In the genomic region with DNA sequence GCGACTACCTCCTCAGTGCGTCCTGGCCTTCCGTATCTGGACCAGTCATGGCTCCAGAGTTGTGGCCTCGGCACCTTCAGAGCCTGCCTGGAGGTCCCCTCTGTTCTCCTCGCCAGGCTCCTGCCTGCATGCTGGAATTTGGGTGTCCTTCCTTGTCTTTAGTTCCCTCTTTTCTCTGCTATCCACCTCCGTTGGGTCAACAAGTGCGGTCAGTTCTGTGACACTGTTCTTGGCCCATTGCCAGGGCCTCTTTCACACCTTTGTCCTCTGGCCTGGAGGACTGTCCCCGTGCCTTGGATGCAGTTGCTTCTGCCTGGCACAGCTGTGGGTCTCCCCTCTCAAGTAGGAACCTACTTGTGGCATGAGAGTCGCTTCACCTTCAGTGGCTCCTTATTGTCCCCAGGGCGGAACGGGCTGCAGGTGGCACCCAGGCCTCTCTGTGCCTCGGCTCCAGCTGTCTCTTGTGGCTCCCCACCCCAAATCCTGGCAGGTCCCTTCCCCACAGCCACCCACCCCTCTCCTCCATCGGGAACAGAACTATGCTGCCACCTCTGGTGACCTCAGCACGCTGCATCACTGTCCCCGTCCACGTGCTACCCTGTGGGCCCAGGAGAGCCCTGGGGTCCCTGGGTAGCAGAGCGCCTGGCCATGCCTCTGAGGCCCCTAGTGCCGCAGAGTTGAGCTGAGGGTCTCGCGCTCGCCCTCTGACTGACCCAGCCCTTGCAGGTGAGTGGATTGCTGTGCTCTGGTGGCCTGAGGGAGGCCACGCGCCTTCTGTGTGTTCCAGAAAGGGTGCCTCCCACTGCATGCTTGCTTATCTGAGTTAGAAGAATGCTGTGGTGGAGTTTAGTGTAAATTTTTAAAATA, we compare ENCODE assay signal across 1 cellular context.
TF ChIP-seq lines count a peak whose summit lies in the region.

No MANE protein-coding gene starts in this region.

TF ChIP-seq in HepG2, 621 proteins besides CTCF, POLR2A, EP300 and RAD21 (continued from another document and continues in another):
- TF ChIP-seq, protein P1, sequence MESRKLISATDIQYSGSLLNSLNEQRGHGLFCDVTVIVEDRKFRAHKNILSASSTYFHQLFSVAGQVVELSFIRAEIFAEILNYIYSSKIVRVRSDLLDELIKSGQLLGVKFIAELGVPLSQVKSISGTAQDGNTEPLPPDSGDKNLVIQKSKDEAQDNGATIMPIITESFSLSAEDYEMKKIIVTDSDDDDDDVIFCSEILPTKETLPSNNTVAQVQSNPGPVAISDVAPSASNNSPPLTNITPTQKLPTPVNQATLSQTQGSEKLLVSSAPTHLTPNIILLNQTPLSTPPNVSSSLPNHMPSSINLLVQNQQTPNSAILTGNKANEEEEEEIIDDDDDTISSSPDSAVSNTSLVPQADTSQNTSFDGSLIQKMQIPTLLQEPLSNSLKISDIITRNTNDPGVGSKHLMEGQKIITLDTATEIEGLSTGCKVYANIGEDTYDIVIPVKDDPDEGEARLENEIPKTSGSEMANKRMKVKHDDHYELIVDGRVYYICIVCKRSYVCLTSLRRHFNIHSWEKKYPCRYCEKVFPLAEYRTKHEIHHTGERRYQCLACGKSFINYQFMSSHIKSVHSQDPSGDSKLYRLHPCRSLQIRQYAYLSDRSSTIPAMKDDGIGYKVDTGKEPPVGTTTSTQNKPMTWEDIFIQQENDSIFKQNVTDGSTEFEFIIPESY (CRISPR knock-in tag; IDR thresholded peaks at IDR 0.05), result peak; percentile 95
- TF ChIP-seq ZNF451 (CRISPR knock-in tag; IDR thresholded peaks at IDR 0.05) (0 out of 2 replicates have a peak, but pooled peaks have one; percentile 56), NFIB (CRISPR knock-in tag; IDR thresholded peaks at IDR 0.05; ENCODE audit: borderline replicate concordance) (0 out of 2 replicates have a peak, but pooled peaks have one; percentile 54), ZFX (CRISPR knock-in tag; IDR thresholded peaks at IDR 0.05; ENCODE audit: low read depth) (peak; percentile 48; the same call in 1 of the 2 replicates), ARNTL (CRISPR knock-in tag; IDR thresholded peaks at IDR 0.05) (peak; percentile 70; the same call in 1 of the 2 replicates), ZNF768 (CRISPR knock-in tag; IDR thresholded peaks at IDR 0.05) (peak; percentile 31; the same call in 1 of the 2 replicates), RARA (CRISPR knock-in tag; IDR thresholded peaks at IDR 0.05) (peak; percentile 86), SALL1 (CRISPR knock-in tag; IDR thresholded peaks at IDR 0.05) (peak; percentile 52), STAG1 (CRISPR knock-in tag; IDR thresholded peaks at IDR 0.05) (peak; percentile 53), NR2F6 (IDR thresholded peaks at IDR 0.05) (peak; percentile 80), NR2F6 (CRISPR knock-in tag; IDR thresholded peaks at IDR 0.05) (peak; percentile 89), ZNF382 (CRISPR knock-in tag; IDR thresholded peaks at IDR 0.05; ENCODE audit: borderline replicate concordance) (no peak), SIN3A (IDR thresholded peaks at IDR 0.05; ENCODE audit: borderline replicate concordance, low read depth, low read length) (peak; percentile 47; the same call in 1 of the 2 replicates), LCORL (IDR thresholded peaks at IDR 0.05) (peak; percentile 77), LCORL (CRISPR knock-in tag; IDR thresholded peaks at IDR 0.05) (peak; percentile 75; the same call in 1 of the 2 replicates), CREM (IDR thresholded peaks at IDR 0.05) (peak; percentile 25; the same call in 1 of the 2 replicates), CREM (CRISPR knock-in tag; IDR thresholded peaks at IDR 0.05) (no peak), MXI1 (IDR thresholded peaks at IDR 0.05; ENCODE audit: borderline replicate concordance, low read depth, low read length) (peak; percentile 59; the same call in 1 of the 3 replicates), ZSCAN31 (CRISPR knock-in tag; IDR thresholded peaks at IDR 0.05; ENCODE audit: low read depth) (no peak), HMG20A (CRISPR knock-in tag; IDR thresholded peaks at IDR 0.05; ENCODE audit: borderline replicate concordance) (no peak), NCOA1 (CRISPR knock-in tag; IDR thresholded peaks at IDR 0.05) (0 out of 2 replicates have a peak, but pooled peaks have one; percentile 55), YEATS4 (CRISPR knock-in tag; IDR thresholded peaks at IDR 0.05; ENCODE audit: borderline replicate concordance) (peak; percentile 44; the same call in 1 of the 2 replicates), TBX2 (CRISPR knock-in tag; IDR thresholded peaks at IDR 0.05; ENCODE audit: borderline replicate concordance) (no peak), MEIS1 (CRISPR knock-in tag; IDR thresholded peaks at IDR 0.05; ENCODE audit: borderline replicate concordance) (0 out of 2 replicates have a peak, but pooled peaks have one; percentile 19), RXRA (CRISPR knock-in tag; IDR thresholded peaks at IDR 0.05) (peak; percentile 73), POGZ (CRISPR knock-in tag; IDR thresholded peaks at IDR 0.05) (0 out of 2 replicates have a peak, but pooled peaks have one; percentile 37), KDM5B (CRISPR knock-in tag; IDR thresholded peaks at IDR 0.05; ENCODE audit: borderline replicate concordance) (peak; percentile 68; the same call in 1 of the 2 replicates), HDAC1 (CRISPR knock-in tag; IDR thresholded peaks at IDR 0.05) (peak; percentile 49; the same call in 1 of the 2 replicates), BORCS8-MEF2B (CRISPR knock-in tag; IDR thresholded peaks at IDR 0.05) (0 out of 2 replicates have a peak, but pooled peaks have one; percentile 40), ZNF251 (CRISPR knock-in tag; IDR thresholded peaks at IDR 0.05) (0 out of 2 replicates have a peak, but pooled peaks have one; percentile 1), ESRRA (CRISPR knock-in tag; IDR thresholded peaks at IDR 0.05; ENCODE audit: low read depth) (0 out of 2 replicates have a peak, but pooled peaks have one; percentile 28), SP4 (CRISPR knock-in tag; IDR thresholded peaks at IDR 0.05) (peak; percentile 41; the same call in 1 of the 2 replicates), FOXA3 (CRISPR knock-in tag; IDR thresholded peaks at IDR 0.05) (0 out of 2 replicates have a peak, but pooled peaks have one; percentile 11), SOX13 (IDR thresholded peaks at IDR 0.05) (no peak), SOX13 (CRISPR knock-in tag; conservative IDR thresholded peaks at IDR 0.05 in 1 of 2, IDR thresholded peaks at IDR 0.05 in 1 of 2) (no peak), ZNF343 (CRISPR knock-in tag; IDR thresholded peaks at IDR 0.05) (no peak), PITX1 (CRISPR knock-in tag; IDR thresholded peaks at IDR 0.05) (0 out of 2 replicates have a peak, but pooled peaks have one; percentile 46), ZMYM4 (CRISPR knock-in tag; IDR thresholded peaks at IDR 0.05) (0 out of 2 replicates have a peak, but pooled peaks have one; percentile 23)
- TF ChIP-seq, protein P2, sequence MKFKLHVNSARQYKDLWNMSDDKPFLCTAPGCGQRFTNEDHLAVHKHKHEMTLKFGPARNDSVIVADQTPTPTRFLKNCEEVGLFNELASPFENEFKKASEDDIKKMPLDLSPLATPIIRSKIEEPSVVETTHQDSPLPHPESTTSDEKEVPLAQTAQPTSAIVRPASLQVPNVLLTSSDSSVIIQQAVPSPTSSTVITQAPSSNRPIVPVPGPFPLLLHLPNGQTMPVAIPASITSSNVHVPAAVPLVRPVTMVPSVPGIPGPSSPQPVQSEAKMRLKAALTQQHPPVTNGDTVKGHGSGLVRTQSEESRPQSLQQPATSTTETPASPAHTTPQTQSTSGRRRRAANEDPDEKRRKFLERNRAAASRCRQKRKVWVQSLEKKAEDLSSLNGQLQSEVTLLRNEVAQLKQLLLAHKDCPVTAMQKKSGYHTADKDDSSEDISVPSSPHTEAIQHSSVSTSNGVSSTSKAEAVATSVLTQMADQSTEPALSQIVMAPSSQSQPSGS (CRISPR knock-in tag; IDR thresholded peaks at IDR 0.05), result no peak
- TF ChIP-seq, protein P3, sequence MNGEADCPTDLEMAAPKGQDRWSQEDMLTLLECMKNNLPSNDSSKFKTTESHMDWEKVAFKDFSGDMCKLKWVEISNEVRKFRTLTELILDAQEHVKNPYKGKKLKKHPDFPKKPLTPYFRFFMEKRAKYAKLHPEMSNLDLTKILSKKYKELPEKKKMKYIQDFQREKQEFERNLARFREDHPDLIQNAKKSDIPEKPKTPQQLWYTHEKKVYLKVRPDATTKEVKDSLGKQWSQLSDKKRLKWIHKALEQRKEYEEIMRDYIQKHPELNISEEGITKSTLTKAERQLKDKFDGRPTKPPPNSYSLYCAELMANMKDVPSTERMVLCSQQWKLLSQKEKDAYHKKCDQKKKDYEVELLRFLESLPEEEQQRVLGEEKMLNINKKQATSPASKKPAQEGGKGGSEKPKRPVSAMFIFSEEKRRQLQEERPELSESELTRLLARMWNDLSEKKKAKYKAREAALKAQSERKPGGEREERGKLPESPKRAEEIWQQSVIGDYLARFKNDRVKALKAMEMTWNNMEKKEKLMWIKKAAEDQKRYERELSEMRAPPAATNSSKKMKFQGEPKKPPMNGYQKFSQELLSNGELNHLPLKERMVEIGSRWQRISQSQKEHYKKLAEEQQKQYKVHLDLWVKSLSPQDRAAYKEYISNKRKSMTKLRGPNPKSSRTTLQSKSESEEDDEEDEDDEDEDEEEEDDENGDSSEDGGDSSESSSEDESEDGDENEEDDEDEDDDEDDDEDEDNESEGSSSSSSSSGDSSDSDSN (CRISPR knock-in tag; IDR thresholded peaks at IDR 0.05), result peak; percentile 44
- TF ChIP-seq, protein P4, sequence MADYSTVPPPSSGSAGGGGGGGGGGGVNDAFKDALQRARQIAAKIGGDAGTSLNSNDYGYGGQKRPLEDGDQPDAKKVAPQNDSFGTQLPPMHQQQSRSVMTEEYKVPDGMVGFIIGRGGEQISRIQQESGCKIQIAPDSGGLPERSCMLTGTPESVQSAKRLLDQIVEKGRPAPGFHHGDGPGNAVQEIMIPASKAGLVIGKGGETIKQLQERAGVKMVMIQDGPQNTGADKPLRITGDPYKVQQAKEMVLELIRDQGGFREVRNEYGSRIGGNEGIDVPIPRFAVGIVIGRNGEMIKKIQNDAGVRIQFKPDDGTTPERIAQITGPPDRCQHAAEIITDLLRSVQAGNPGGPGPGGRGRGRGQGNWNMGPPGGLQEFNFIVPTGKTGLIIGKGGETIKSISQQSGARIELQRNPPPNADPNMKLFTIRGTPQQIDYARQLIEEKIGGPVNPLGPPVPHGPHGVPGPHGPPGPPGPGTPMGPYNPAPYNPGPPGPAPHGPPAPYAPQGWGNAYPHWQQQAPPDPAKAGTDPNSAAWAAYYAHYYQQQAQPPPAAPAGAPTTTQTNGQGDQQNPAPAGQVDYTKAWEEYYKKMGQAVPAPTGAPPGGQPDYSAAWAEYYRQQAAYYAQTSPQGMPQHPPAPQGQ (CRISPR knock-in tag; IDR thresholded peaks at IDR 0.05; ENCODE audit: borderline replicate concordance), result no peak
- TF ChIP-seq, protein P5, sequence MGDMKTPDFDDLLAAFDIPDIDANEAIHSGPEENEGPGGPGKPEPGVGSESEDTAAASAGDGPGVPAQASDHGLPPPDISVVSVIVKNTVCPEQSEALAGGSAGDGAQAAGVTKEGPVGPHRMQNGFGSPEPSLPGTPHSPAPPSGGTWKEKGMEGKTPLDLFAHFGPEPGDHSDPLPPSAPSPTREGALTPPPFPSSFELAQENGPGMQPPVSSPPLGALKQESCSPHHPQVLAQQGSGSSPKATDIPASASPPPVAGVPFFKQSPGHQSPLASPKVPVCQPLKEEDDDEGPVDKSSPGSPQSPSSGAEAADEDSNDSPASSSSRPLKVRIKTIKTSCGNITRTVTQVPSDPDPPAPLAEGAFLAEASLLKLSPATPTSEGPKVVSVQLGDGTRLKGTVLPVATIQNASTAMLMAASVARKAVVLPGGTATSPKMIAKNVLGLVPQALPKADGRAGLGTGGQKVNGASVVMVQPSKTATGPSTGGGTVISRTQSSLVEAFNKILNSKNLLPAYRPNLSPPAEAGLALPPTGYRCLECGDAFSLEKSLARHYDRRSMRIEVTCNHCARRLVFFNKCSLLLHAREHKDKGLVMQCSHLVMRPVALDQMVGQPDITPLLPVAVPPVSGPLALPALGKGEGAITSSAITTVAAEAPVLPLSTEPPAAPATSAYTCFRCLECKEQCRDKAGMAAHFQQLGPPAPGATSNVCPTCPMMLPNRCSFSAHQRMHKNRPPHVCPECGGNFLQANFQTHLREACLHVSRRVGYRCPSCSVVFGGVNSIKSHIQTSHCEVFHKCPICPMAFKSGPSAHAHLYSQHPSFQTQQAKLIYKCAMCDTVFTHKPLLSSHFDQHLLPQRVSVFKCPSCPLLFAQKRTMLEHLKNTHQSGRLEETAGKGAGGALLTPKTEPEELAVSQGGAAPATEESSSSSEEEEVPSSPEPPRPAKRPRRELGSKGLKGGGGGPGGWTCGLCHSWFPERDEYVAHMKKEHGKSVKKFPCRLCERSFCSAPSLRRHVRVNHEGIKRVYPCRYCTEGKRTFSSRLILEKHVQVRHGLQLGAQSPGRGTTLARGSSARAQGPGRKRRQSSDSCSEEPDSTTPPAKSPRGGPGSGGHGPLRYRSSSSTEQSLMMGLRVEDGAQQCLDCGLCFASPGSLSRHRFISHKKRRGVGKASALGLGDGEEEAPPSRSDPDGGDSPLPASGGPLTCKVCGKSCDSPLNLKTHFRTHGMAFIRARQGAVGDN (CRISPR knock-in tag; IDR thresholded peaks at IDR 0.05), result peak; percentile 89
- TF ChIP-seq, protein P6, sequence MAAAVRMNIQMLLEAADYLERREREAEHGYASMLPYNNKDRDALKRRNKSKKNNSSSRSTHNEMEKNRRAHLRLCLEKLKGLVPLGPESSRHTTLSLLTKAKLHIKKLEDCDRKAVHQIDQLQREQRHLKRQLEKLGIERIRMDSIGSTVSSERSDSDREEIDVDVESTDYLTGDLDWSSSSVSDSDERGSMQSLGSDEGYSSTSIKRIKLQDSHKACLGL (CRISPR knock-in tag; IDR thresholded peaks at IDR 0.05), result 0 out of 2 replicates have a peak, but pooled peaks have one; percentile 54
- TF ChIP-seq, protein P7, sequence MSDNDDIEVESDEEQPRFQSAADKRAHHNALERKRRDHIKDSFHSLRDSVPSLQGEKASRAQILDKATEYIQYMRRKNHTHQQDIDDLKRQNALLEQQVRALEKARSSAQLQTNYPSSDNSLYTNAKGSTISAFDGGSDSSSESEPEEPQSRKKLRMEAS (IDR thresholded peaks at IDR 0.05), result peak; percentile 92
